Comparison of ENCODE assay signal across 20 cellular contexts in the genomic region with DNA sequence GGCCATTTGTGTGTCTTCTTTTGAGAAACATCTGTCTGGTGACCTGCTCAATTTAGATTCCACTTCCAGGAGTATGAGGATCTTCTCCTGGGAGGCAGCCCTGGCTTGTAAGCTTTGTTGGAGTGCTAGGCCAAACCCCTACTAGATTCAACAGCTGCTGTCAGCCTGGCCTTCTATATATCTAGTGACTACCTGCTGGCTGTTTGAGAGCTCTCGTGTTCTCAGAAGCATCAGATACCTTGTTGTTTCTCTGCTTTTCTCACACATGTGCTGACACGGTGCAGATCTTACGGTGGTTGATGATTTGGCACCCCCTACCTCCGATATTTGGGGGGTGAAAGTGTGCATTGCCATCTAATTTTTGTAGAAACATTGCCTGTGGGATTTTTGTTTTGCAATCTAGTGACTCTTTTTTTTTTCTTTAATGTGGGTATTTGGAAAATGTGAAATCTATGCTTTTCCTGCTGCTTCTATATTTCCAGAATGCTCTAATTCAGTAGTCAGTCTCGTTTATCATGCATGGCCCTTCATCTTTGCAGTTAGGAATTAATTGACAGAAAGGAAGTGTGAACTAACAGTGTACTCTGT. TPM values are rescaled to one million over a fixed set of nuclear protein-coding genes. Genes with fewer than 3 reads are reported as not detected.
A peak's percentile ranks its signal among the peaks of the same experiment; 100 is the strongest.
DNase-seq lines count a peak whose midpoint lies in the region; ATAC-seq and TF ChIP-seq lines count a peak whose summit lies in the region.
"Had no signal": no experiment of that assay in that cellular context is flagged by ENCODE, and none has a peak within 500 bp of the region (broad histone marks: within the 10 kb centered on the region; RNA-seq: fewer than 3 reads in every experiment).

No MANE protein-coding gene starts in this region.

- no peak for TF ChIP-seq CTCF in RWPE2 (IDR thresholded peaks at IDR 0.05; ENCODE audit: poor library complexity, severe bottlenecking)
- no peak for TF ChIP-seq CTCF in endodermal cell (conservative IDR thresholded peaks at IDR 0.05)
- no peak for TF ChIP-seq CTCF in psoas muscle (IDR thresholded peaks at IDR 0.05)

- no peak overlapping the region for H3K4me3 ChIP-seq in RWPE2 (ENCODE audit: severe bottlenecking)
- H3K4me3 ChIP-seq in endodermal cell (ENCODE audit: low read length), result no peak overlapping the region
- H3K4me3 ChIP-seq in neuronal stem cell (ENCODE audit: low read length in 2 of 2), result no peak overlapping the region
- no peak overlapping the region for H3K4me3 ChIP-seq in psoas muscle
- H3K4me3 ChIP-seq: BLaER1, HAP-1, prostate gland, SJCRH30 had no signal

- H4K8ac ChIP-seq in neuronal stem cell (ENCODE audit: low read depth, low read length), result no peak overlapping the region

- no peak overlapping the region for H3K18ac ChIP-seq in neuronal stem cell (ENCODE audit: low read length)

- no peak overlapping the region for H2BK5ac ChIP-seq in neuronal stem cell (ENCODE audit: low read length)

- H2AFZ ChIP-seq in neuronal stem cell (ENCODE audit: low read length), result no peak overlapping the region

- DNase-seq in EH (ENCODE audit: low read depth) (peak; percentile 84), RWPE2 (ENCODE audit: low spot score) (no peak), endodermal cell (peak; percentile 66), neuronal stem cell (ENCODE audit: low spot score) (no peak), COR-L47 (lab: John Stamatoyannopoulos, UW) (no peak), SHP77 treated with DMSO at 0.1 percent for 48 hours (lab: John Stamatoyannopoulos, UW) (no peak), psoas muscle (no peak)
- DNase-seq in activated naive CD4-positive, alpha-beta T cell treated with anti-CD3 and anti-CD28 coated beads, Interleukin-2, amount 50 U/mL, for 16 hours, result no peak
- DNase-seq: activated B cell treated with CpG ODN at 0.5 μM for 24 hours; amniotic stem cell; DND-41; midbrain; NCI-H1436 treated with DMSO at 0.1 percent for 48 hours; NCI-H82; stimulated activated CD4-positive, alpha-beta T cell treated with anti-CD3 and anti-CD28 coated beads, Interleukin-4, amount 100 ng/mL, for 4 hours; stimulated activated naive CD4-positive, alpha-beta T cell treated with Interleukin-2 at 50 U/mL for 16 hours had no signal

- H3K9me3 Mint-ChIP-seq in endodermal cell, result no peaks in the 10 kb centered on the region
- H3K9me3 Mint-ChIP-seq: activated B cell treated with CpG ODN at 0.5 μM for 24 hours had no signal

- H3K27ac ChIP-seq in RWPE2 (ENCODE audit: poor library complexity, severe bottlenecking), result peak overlapping the region; percentile 88
- no peak overlapping the region for H3K27ac ChIP-seq in endodermal cell (ENCODE audit: low read depth, low read length)
- H3K27ac ChIP-seq in neuronal stem cell (replicated peaks; ENCODE audit: low read length), result peak overlapping the region; percentile 13
- H3K27ac ChIP-seq in psoas muscle, result no peak overlapping the region
- H3K27ac ChIP-seq: BLaER1, prostate gland, SJCRH30 had no signal

- peaks cover 20% of the 10 kb centered on the region for H3K36me3 Mint-ChIP-seq in endodermal cell (ENCODE audit: low read depth)

- no peak overlapping the region for H3K4me3 Mint-ChIP-seq in endodermal cell
- H3K4me3 Mint-ChIP-seq: activated B cell treated with CpG ODN at 0.5 μM for 24 hours had no signal

- H2BK15ac ChIP-seq in neuronal stem cell (ENCODE audit: low read length), result no peak overlapping the region

- intact Hi-C loops in psoas muscle (cut with DNase I), result no loop called here

- H3K79me1 ChIP-seq in neuronal stem cell (ENCODE audit: low read depth, low read length), result no peaks in the 10 kb centered on the region

- no peak overlapping the region for H2AK5ac ChIP-seq in neuronal stem cell (ENCODE audit: low read depth, low read length)

- no peak overlapping the region for H3K4ac ChIP-seq in neuronal stem cell (ENCODE audit: low read length)

- no peak overlapping the region for H2BK120ac ChIP-seq in neuronal stem cell (ENCODE audit: low read depth, low read length)

- 80 to 84% methylated on average over 4 to 5 of the region's 5 CpGs for WGBS in endodermal cell (ENCODE audit: insufficient coverage in 1 of 2, insufficient read length in 1 of 2), 2 experiments
- WGBS in neuronal stem cell (ENCODE audit: extremely low coverage in 2 of 2, insufficient read length in 2 of 2, insufficient replicate concordance in 1 of 2), 2 donors, result no CpG with 5 or more reads among the region's 5 CpGs
- 86 to 91% (median 89%) methylated on average over 5 of the region's 5 CpGs for WGBS in psoas muscle, 3 donors

- H3K27me3 ChIP-seq in RWPE2 (ENCODE audit: insufficient read depth, poor library complexity, severe bottlenecking), result no peaks in the 10 kb centered on the region
- H3K27me3 ChIP-seq in endodermal cell (ENCODE audit: control insufficient read depth, insufficient read depth, low read length, poor library complexity, severe bottlenecking), result no peaks in the 10 kb centered on the region
- H3K27me3 ChIP-seq in neuronal stem cell (ENCODE audit: control insufficient read depth in 3 of 3, insufficient read depth in 3 of 3, low read depth in 1 of 3, low read length in 3 of 3), result no peaks in the 10 kb centered on the region
- peaks cover 0 to 42% (median 0%) of the 10 kb centered on the region in 3 donors for H3K27me3 ChIP-seq in psoas muscle (ENCODE audit: insufficient read depth in 3 of 3, low read length in 2 of 3)
- H3K27me3 ChIP-seq: SJCRH30 had no signal

- H3K4me2 ChIP-seq in neuronal stem cell (ENCODE audit: insufficient read depth, low read length, poor library complexity, severe bottlenecking), result no peak overlapping the region
- H3K4me2 ChIP-seq: BLaER1 had no signal

- no peak overlapping the region for H3K23ac ChIP-seq in neuronal stem cell (ENCODE audit: low read depth, low read length, poor library complexity)

- peaks cover 25% of the 10 kb centered on the region for H3K36me3 ChIP-seq in RWPE2 (ENCODE audit: low read depth)
- peaks cover 23% of the 10 kb centered on the region for H3K36me3 ChIP-seq in endodermal cell (ENCODE audit: control insufficient read depth, insufficient read depth, low read length)
- peaks cover 10 to 38% of the 10 kb centered on the region in 2 donors for H3K36me3 ChIP-seq in neuronal stem cell (replicated peaks in 1 of 2; ENCODE audit: control insufficient read depth in 2 of 2, insufficient read depth in 2 of 2, low read length in 2 of 2)
- no peaks in the 10 kb centered on the region for H3K36me3 ChIP-seq in psoas muscle (ENCODE audit: insufficient read depth in 1 of 2, low read depth in 1 of 2)
- H3K36me3 ChIP-seq: BLaER1, prostate gland had no signal

- no peaks in the 10 kb centered on the region for H3K9me3 ChIP-seq in RWPE2 (ENCODE audit: severe bottlenecking)
- H3K9me3 ChIP-seq in endodermal cell (ENCODE audit: control insufficient read depth, low read length), result no peaks in the 10 kb centered on the region
- H3K9me3 ChIP-seq in neuronal stem cell (replicated peaks in 1 of 2; ENCODE audit: control insufficient read depth in 2 of 2, insufficient read depth in 1 of 2, low read depth in 1 of 2, low read length in 2 of 2), result no peaks in the 10 kb centered on the region
- no peaks in the 10 kb centered on the region for H3K9me3 ChIP-seq in psoas muscle
- H3K9me3 ChIP-seq: BLaER1, HAP-1, prostate gland, SJCRH30 had no signal

- H3K9ac ChIP-seq in endodermal cell (ENCODE audit: extremely low read depth, low read length, poor library complexity, severe bottlenecking) (no peak overlapping the region), neuronal stem cell (ENCODE audit: low read depth, low read length, poor library complexity) (no peak overlapping the region)
- H3K9ac ChIP-seq: BLaER1 had no signal

- ATAC-seq in RWPE2 (ENCODE audit: low read depth) (peak; percentile 3; the same call in 2 of the 3 replicates), psoas muscle (no peak)

- H3K27ac Mint-ChIP-seq in endodermal cell, result no peak overlapping the region
- H3K27ac Mint-ChIP-seq: activated B cell treated with CpG ODN at 0.5 μM for 24 hours had no signal

- no peak overlapping the region for H4K91ac ChIP-seq in neuronal stem cell (ENCODE audit: low read depth, low read length, poor library complexity)

- H3K4me1 ChIP-seq in RWPE2 (ENCODE audit: insufficient read depth, poor library complexity, severe bottlenecking) (peaks cover 7% of the 10 kb centered on the region), endodermal cell (ENCODE audit: control insufficient read depth, insufficient read depth, low read length) (peaks cover under 1% of the 10 kb centered on the region), neuronal stem cell (ENCODE audit: control insufficient read depth in 2 of 2, insufficient read depth in 1 of 2, low read depth in 1 of 2, low read length in 2 of 2) (peaks cover 2 to 13% of the 10 kb centered on the region in 2 donors), psoas muscle (no peaks in the 10 kb centered on the region)
- H3K4me1 ChIP-seq: prostate gland had no signal

- H3K14ac ChIP-seq in neuronal stem cell (ENCODE audit: low read length), result no peak overlapping the region

- H2BK12ac ChIP-seq in neuronal stem cell (ENCODE audit: low read length), result no peak overlapping the region

- peaks cover 14% of the 10 kb centered on the region for H3K4me1 Mint-ChIP-seq in endodermal cell

- H3K27me3 Mint-ChIP-seq in endodermal cell (ENCODE audit: insufficient read depth), result no peaks in the 10 kb centered on the region

RNA-seq across cellular contexts. Expression of a gene that starts 4.7 kb away (rescaled TPM):
- total RNA-seq in endodermal cell (10 to 100 TPM; 28.6 to 29.4 TPM), psoas muscle (10 to 100 TPM; 14.1 to 25.0 (median 17.0) TPM)
- polyA plus RNA-seq in endodermal cell (2013, experiment 1 of 2), result 176 TPM
- polyA plus RNA-seq in endodermal cell (2013, experiment 2 of 2), result 179 TPM
- 69.1 TPM for polyA plus RNA-seq in neuronal stem cell (2013, experiment 1 of 2)
- polyA plus RNA-seq in neuronal stem cell (2013, experiment 2 of 2), result 70.8 TPM
- 10 to 100 TPM in 1 of 3 donors, 1 to 10 TPM in 2; 4.1 to 16.2 (median 5.8) TPM for polyA plus RNA-seq in psoas muscle

Comparison
In these comparisons a context has a peak if more than half of its experiments do, and no peak if none do; other contexts are left out.
1. DNase-seq: peak in EH (single experiment) and endodermal cell (single experiment); none in RWPE2 (single experiment), neuronal stem cell (single experiment), COR-L47 (single experiment), SHP77 treated with DMSO at 0.1 percent for 48 hours (single experiment), activated naive CD4-positive, alpha-beta T cell treated with anti-CD3 and anti-CD28 coated beads, Interleukin-2, amount 50 U/mL, for 16 hours (single experiment) and psoas muscle (0 of 2).
2. H3K27ac ChIP-seq: peak in RWPE2 (single experiment) and neuronal stem cell (single experiment); none in endodermal cell (single experiment) and psoas muscle (single experiment).